19 cellular contexts compared by ENCODE assay signal in genomic region chr11:69335461-69336386, GRCh38. TPM values are rescaled to one million over a fixed set of nuclear protein-coding genes. Genes with fewer than 3 reads are reported as not detected.
DNase-seq lines count a peak whose midpoint lies in the region; ATAC-seq, FAIRE-seq and TF ChIP-seq lines count a peak whose summit lies in the region.
"Had no signal": no experiment of that assay in that cellular context is flagged by ENCODE, and none has a peak within 500 bp of the region (broad histone marks: within the 10 kb centered on the region; RNA-seq: fewer than 3 reads in every experiment).

No MANE protein-coding gene starts in this region.

- H2BK5ac ChIP-seq in neuronal stem cell (ENCODE audit: low read length), result no peak overlapping the region

- WGBS in neuronal stem cell (ENCODE audit: extremely low coverage in 2 of 2, insufficient read length in 2 of 2, insufficient replicate concordance in 1 of 2), 2 donors, result no CpG with 5 or more reads among the region's 19 CpGs

- intact Hi-C loops in CD8-positive, alpha-beta T cell (cut with DNase I, micrococcal nuclease), result loop anchor here in 1 of 2 experiments (5.0 kb wide), 1 partner anchor 213 kb away; no protein-coding TSS in a partner anchor
- intact Hi-C loops in Calu3 (cut with micrococcal nuclease; ENCODE audit: unreplicated experiment), result no loop called here

- H4K91ac ChIP-seq in neuronal stem cell (ENCODE audit: low read depth, low read length, poor library complexity), result no peak overlapping the region

- no peak overlapping the region for H3K9ac ChIP-seq in neuronal stem cell (ENCODE audit: low read depth, low read length, poor library complexity)

- H3K14ac ChIP-seq in neuronal stem cell (ENCODE audit: low read length), result no peak overlapping the region

- H3K27me3 Mint-ChIP-seq in CD8-positive, alpha-beta T cell (ENCODE audit: low read depth), result no peaks in the 10 kb centered on the region
- H3K27me3 Mint-ChIP-seq in Calu3 (ENCODE audit: unreplicated experiment) (no peaks in the 10 kb centered on the region), glutamatergic neuron (ENCODE audit: unreplicated experiment) (peaks cover 11% of the 10 kb centered on the region)

- FAIRE-seq in HTR-8/SVneo (lab: Jason Lieb, UNC) (peak; percentile 42), bronchial epithelial cell (lab: Jason Lieb, UNC) (peak; percentile 85)

- H3K27ac ChIP-seq in CD8-positive, alpha-beta T cell (ENCODE audit: low read depth, low read length), result no peak overlapping the region
- no peak overlapping the region for H3K27ac ChIP-seq in neuronal stem cell (replicated peaks; ENCODE audit: low read length)
- H3K27ac ChIP-seq: dorsolateral prefrontal cortex had no signal

- no peak overlapping the region for H3K4ac ChIP-seq in neuronal stem cell (ENCODE audit: low read length)

- H2BK120ac ChIP-seq in neuronal stem cell (ENCODE audit: low read depth, low read length), result no peak overlapping the region

- no peak overlapping the region for H3K4me3 ChIP-seq in CD8-positive, alpha-beta T cell (ENCODE audit: low read depth, low read length)
- H3K4me3 ChIP-seq in bronchial epithelial cell (ENCODE audit: low read depth, low read length) (no peak overlapping the region), neuronal stem cell (ENCODE audit: low read length in 2 of 2) (no peak overlapping the region)
- H3K4me3 ChIP-seq: dorsolateral prefrontal cortex, HAP-1, skin epidermis had no signal

- H3K36me3 Mint-ChIP-seq in CD8-positive, alpha-beta T cell, result no peaks in the 10 kb centered on the region
- H3K36me3 Mint-ChIP-seq in Calu3 (ENCODE audit: insufficient read depth, unreplicated experiment) (peaks cover 18% of the 10 kb centered on the region), glutamatergic neuron (ENCODE audit: unreplicated experiment) (peaks cover 13% of the 10 kb centered on the region)

- H2AK5ac ChIP-seq in neuronal stem cell (ENCODE audit: low read depth, low read length), result no peak overlapping the region

- H3K4me3 Mint-ChIP-seq in CD8-positive, alpha-beta T cell, result no peak overlapping the region
- H3K4me3 Mint-ChIP-seq in Calu3 (ENCODE audit: low read depth, unreplicated experiment), result no peak overlapping the region
- no peak overlapping the region for H3K4me3 Mint-ChIP-seq in glutamatergic neuron (ENCODE audit: unreplicated experiment)

- ATAC-seq in CD8-positive, alpha-beta T cell, result no peak
- no peak for ATAC-seq in GM19463 (IDR thresholded peaks at IDR 0.05; ENCODE audit: unreplicated experiment)

- H2AFZ ChIP-seq in neuronal stem cell (ENCODE audit: low read length), result no peak overlapping the region

- no peaks in the 10 kb centered on the region for H3K36me3 ChIP-seq in CD8-positive, alpha-beta T cell (ENCODE audit: insufficient read depth, low read length)
- H3K36me3 ChIP-seq in bronchial epithelial cell (ENCODE audit: control insufficient read depth, insufficient read depth, low read length) (no peaks in the 10 kb centered on the region), neuronal stem cell (replicated peaks in 1 of 2; ENCODE audit: control insufficient read depth in 2 of 2, insufficient read depth in 2 of 2, low read length in 2 of 2) (no peaks in the 10 kb centered on the region)
- H3K36me3 ChIP-seq: HAP-1 had no signal

- H3K23ac ChIP-seq in neuronal stem cell (ENCODE audit: low read depth, low read length, poor library complexity), result peak overlapping the region; percentile 8

- H4K8ac ChIP-seq in neuronal stem cell (ENCODE audit: low read depth, low read length), result no peak overlapping the region

- POLR2A ChIA-PET in CD8-positive, alpha-beta T cell (lab: Charles Lee), result interaction anchor here (1.0 to 1.1 kb wide), 2 partner anchors 24 to 43 kb away, joined by 3 to 4 read pairs; no protein-coding TSS in a partner anchor

- no TSS peak for BruUV-seq in Calu3 (replicated peaks; lab: Mats Ljungman, UMichigan)

- no peak overlapping the region for H3K4me2 ChIP-seq in neuronal stem cell (ENCODE audit: insufficient read depth, low read length, poor library complexity, severe bottlenecking)

- H3K27ac Mint-ChIP-seq in CD8-positive, alpha-beta T cell, result peak overlapping the region; percentile 52
- H3K27ac Mint-ChIP-seq in Calu3 (ENCODE audit: unreplicated experiment), result no peak overlapping the region
- no peak overlapping the region for H3K27ac Mint-ChIP-seq in glutamatergic neuron (ENCODE audit: unreplicated experiment)

- H2BK12ac ChIP-seq in neuronal stem cell (ENCODE audit: low read length), result no peak overlapping the region

- H2BK15ac ChIP-seq in neuronal stem cell (ENCODE audit: low read length), result peak overlapping the region; percentile 33

- H3K9me3 Mint-ChIP-seq in CD8-positive, alpha-beta T cell, result peaks cover 7% of the 10 kb centered on the region
- peaks cover 4% of the 10 kb centered on the region for H3K9me3 Mint-ChIP-seq in Calu3 (ENCODE audit: low read depth, unreplicated experiment)
- H3K9me3 Mint-ChIP-seq in glutamatergic neuron (ENCODE audit: unreplicated experiment), result peaks cover 5% of the 10 kb centered on the region

- no peaks in the 10 kb centered on the region for H3K9me3 ChIP-seq in CD8-positive, alpha-beta T cell (ENCODE audit: low read length)
- H3K9me3 ChIP-seq in neuronal stem cell (replicated peaks in 1 of 2; ENCODE audit: control insufficient read depth in 2 of 2, insufficient read depth in 1 of 2, low read depth in 1 of 2, low read length in 2 of 2), result no peaks in the 10 kb centered on the region
- H3K9me3 ChIP-seq: HAP-1 had no signal

- no peak for TF ChIP-seq CTCF in CD8-positive, alpha-beta T cell (IDR thresholded peaks at IDR 0.05)
- TF ChIP-seq CTCF in bronchial epithelial cell (IDR thresholded peaks at IDR 0.05; ENCODE audit: insufficient read depth, low read length, severe bottlenecking) (no peak), Calu3 (IDR thresholded peaks at IDR 0.05; ENCODE audit: unreplicated experiment) (no peak), glutamatergic neuron (IDR thresholded peaks at IDR 0.05; ENCODE audit: partially characterized antibody, unreplicated experiment) (no peak)

- H3K4me1 ChIP-seq in CD8-positive, alpha-beta T cell (ENCODE audit: insufficient read depth, low read length), result peaks cover 14% of the 10 kb centered on the region
- peaks cover 0 to 1% of the 10 kb centered on the region in 2 donors for H3K4me1 ChIP-seq in neuronal stem cell (ENCODE audit: control insufficient read depth in 2 of 2, insufficient read depth in 1 of 2, low read depth in 1 of 2, low read length in 2 of 2)
- H3K4me1 ChIP-seq: HAP-1 had no signal

- DNase-seq in CD8-positive, alpha-beta T cell, result peak in 2 of 7 experiments; percentile 1 to 34
- DNase-seq in HTR-8/SVneo (ENCODE audit: insufficient read length, low spot score) (no peak), bronchial epithelial cell (ENCODE audit: low read depth) (no peak), neuronal stem cell (ENCODE audit: low spot score) (no peak), Calu3 (no peak), glutamatergic neuron (no peak), T-helper 9 cell (no peak)
- DNase-seq: activated naive CD4-positive, alpha-beta T cell treated with anti-CD3 and anti-CD28 coated beads, Interleukin-2, amount 50 U/mL, for 16 hours; DMS 273 treated with DMSO at 0.1 percent for 48 hours; dorsolateral prefrontal cortex; GF-D8; NCI-H1694; NCI-H446 treated with DMSO at 0.1 percent for 48 hours; stimulated activated CD4-positive, alpha-beta T cell treated with anti-CD3 and anti-CD28 coated beads, Interleukin-4, amount 100 ng/mL, for 24 hours had no signal

- CTCF ChIA-PET in CD8-positive, alpha-beta T cell (lab: Charles Lee), result interaction anchor here (1.1 kb wide), 1 partner anchor 38 kb away, joined by 3 read pairs; no protein-coding TSS in a partner anchor
- CTCF ChIA-PET in Calu3 (lab: Charles Lee), result no interaction called here

- H3K4me1 Mint-ChIP-seq in CD8-positive, alpha-beta T cell (ENCODE audit: low read depth), result peaks cover 40% of the 10 kb centered on the region
- H3K4me1 Mint-ChIP-seq in Calu3 (ENCODE audit: low read depth, unreplicated experiment), result peaks cover 54% of the 10 kb centered on the region
- H3K4me1 Mint-ChIP-seq in glutamatergic neuron (ENCODE audit: low read depth, unreplicated experiment), result peaks cover 2% of the 10 kb centered on the region

- no peaks in the 10 kb centered on the region for H3K27me3 ChIP-seq in CD8-positive, alpha-beta T cell (ENCODE audit: insufficient read depth, low read length)
- H3K27me3 ChIP-seq in bronchial epithelial cell (ENCODE audit: control insufficient read depth, insufficient read depth, low read length) (no peaks in the 10 kb centered on the region), neuronal stem cell (ENCODE audit: control insufficient read depth in 3 of 3, insufficient read depth in 3 of 3, low read depth in 1 of 3, low read length in 3 of 3) (no peaks in the 10 kb centered on the region)
- H3K27me3 ChIP-seq: dorsolateral prefrontal cortex had no signal

- H3K79me1 ChIP-seq in neuronal stem cell (ENCODE audit: low read depth, low read length), result no peaks in the 10 kb centered on the region

- H3K18ac ChIP-seq in neuronal stem cell (ENCODE audit: low read length), result peak overlapping the region; percentile 76

RNA-seq across cellular contexts. Expression of gene MYEOV, which starts 41.8 kb away (rescaled TPM):
- under 1 TPM in 1 of 2 experiments, not detected in 1; 0.57 TPM for total RNA-seq in CD8-positive, alpha-beta T cell
- total RNA-seq in bronchial epithelial cell (0.26 and 0.38 TPM in 2 replicates), Calu3 (2022) (79.9 and 98.4 TPM in 2 replicates), glutamatergic neuron (ENCODE audit: unreplicated experiment) (not detected)
- 0.08 TPM for polyA plus RNA-seq in neuronal stem cell (2013, experiment 1 of 2)
- polyA plus RNA-seq in neuronal stem cell (2013, experiment 2 of 2), result 0.26 TPM
- total RNA-seq: myocyte; T-helper 1 cell treated with Interleukin-12 subunit alpha and Interleukin-12 subunit beta and Interleukin-4 antibody, amounts not matched to agents 30 ng/mL and 1 ng/mL, for 36 hours had no signal

Comparison
In these comparisons a context has a peak if more than half of its experiments do, and no peak if none do; other contexts are left out.
1. RNA of gene MYEOV, which starts 41.8 kb away (total RNA-seq): 79.9 to 98.4 TPM in Calu3; 0.57 TPM in CD8-positive, alpha-beta T cell, 0.26 to 0.38 TPM in bronchial epithelial cell and not detected in glutamatergic neuron (single experiment); every median in the first group is over 10 times any median in the second.